ENCODE assay signal across 17 cellular contexts in genomic region chr2:7730449-7730848, GRCh38.
DNase-seq lines count a peak whose midpoint lies in the region; ATAC-seq and TF ChIP-seq lines count a peak whose summit lies in the region.
"Had no signal": no experiment of that assay in that cellular context is flagged by ENCODE, and none has a peak within 500 bp of the region (broad histone marks: within the 10 kb centered on the region; RNA-seq: fewer than 3 reads in every experiment).

No MANE protein-coding gene starts in this region.

- peak overlapping the region; percentile 81 to 96 for H3K27ac Mint-ChIP-seq in T-cell
- peak overlapping the region; percentile 92 for H3K27ac Mint-ChIP-seq in activated naive CD8-positive, alpha-beta T cell treated with anti-CD3 and anti-CD28 coated beads, Interleukin-2, amount 10 ng/mL, durations not matched to agents 7 days and 5 days
- H3K27ac Mint-ChIP-seq: memory B cell had no signal

- no peak for TF ChIP-seq CTCF in KMS-11 (conservative IDR thresholded peaks at IDR 0.05; ENCODE audit: low read depth, low read length)

- H3K4me1 Mint-ChIP-seq in T-cell, result peaks cover 59 to 63% (median 62%) of the 10 kb centered on the region in 3 donors
- H3K4me1 Mint-ChIP-seq in activated naive CD8-positive, alpha-beta T cell treated with anti-CD3 and anti-CD28 coated beads, Interleukin-2, amount 10 ng/mL, durations not matched to agents 7 days and 5 days, result peaks cover 50% of the 10 kb centered on the region
- H3K4me1 Mint-ChIP-seq: memory B cell had no signal

- POLR2A ChIA-PET in T-cell (lab: Charles Lee), result no interaction called here
- POLR2A ChIA-PET in activated naive CD8-positive, alpha-beta T cell treated with anti-CD3 and anti-CD28 coated beads, Interleukin-2, amount 10 ng/mL, durations not matched to agents 7 days and 5 days (lab: Charles Lee), result interaction anchor here (1.8 to 2.6 kb wide), 4 partner anchors 163 to 951 kb away, joined by 5 to 16 read pairs (median 6); partner anchors contain the start of gene ID2

- H3K36me3 Mint-ChIP-seq in T-cell, result peaks cover 8% of the 10 kb centered on the region
- peaks cover 80% of the 10 kb centered on the region for H3K36me3 Mint-ChIP-seq in activated naive CD8-positive, alpha-beta T cell treated with anti-CD3 and anti-CD28 coated beads, Interleukin-2, amount 10 ng/mL, durations not matched to agents 7 days and 5 days
- H3K36me3 Mint-ChIP-seq: memory B cell had no signal

- DNase-seq in T-cell (peak in 10 of 34 experiments; percentile 12 to 26 (median 19)), NCI-H2171 treated with DMSO at 0.1 percent for 48 hours (lab: John Stamatoyannopoulos, UW) (no peak), dermis blood vessel endothelial cell (no peak)
- no peak for DNase-seq in activated naive CD8-positive, alpha-beta T cell treated with anti-CD3 and anti-CD28 coated beads, Interleukin-2, amount 10 ng/mL, durations not matched to agents 7 days and 5 days
- DNase-seq: esophagus squamous epithelium, head of caudate nucleus, islet precursor cell, NCI-H1436, SIG-M5, thyroid gland had no signal

- H3K4me3 Mint-ChIP-seq in T-cell, result peak overlapping the region; percentile 53 to 79 (median 73)
- H3K4me3 Mint-ChIP-seq in activated naive CD8-positive, alpha-beta T cell treated with anti-CD3 and anti-CD28 coated beads, Interleukin-2, amount 10 ng/mL, durations not matched to agents 7 days and 5 days, result peak overlapping the region; percentile 95
- H3K4me3 Mint-ChIP-seq: memory B cell had no signal

- H3K27me3 Mint-ChIP-seq in T-cell, result no peaks in the 10 kb centered on the region
- no peaks in the 10 kb centered on the region for H3K27me3 Mint-ChIP-seq in activated naive CD8-positive, alpha-beta T cell treated with anti-CD3 and anti-CD28 coated beads, Interleukin-2, amount 10 ng/mL, durations not matched to agents 7 days and 5 days

- H3K4me3 ChIP-seq in KMS-11 (IDR thresholded peaks at IDR 0.05; ENCODE audit: insufficient read depth, low read depth, low read length) (no peak overlapping the region), rectal smooth muscle tissue (ENCODE audit: low read length) (no peak overlapping the region)
- H3K4me3 ChIP-seq: BLaER1, esophagus squamous epithelium, HAP-1, thyroid gland had no signal

- CTCF ChIA-PET in T-cell (lab: Charles Lee), result interaction anchor here in 1 of 2 donors (0.6 to 1.9 kb wide), 5 partner anchors 10 to 952 kb away, joined by 3 to 7 read pairs (median 3); no protein-coding TSS in a partner anchor

- no peaks in the 10 kb centered on the region for H3K36me3 ChIP-seq in KMS-11 (ENCODE audit: insufficient read depth)
- H3K36me3 ChIP-seq in rectal smooth muscle tissue (ENCODE audit: control insufficient read depth, insufficient read depth, low read length), result no peaks in the 10 kb centered on the region
- H3K36me3 ChIP-seq: BLaER1, esophagus squamous epithelium, HAP-1, thyroid gland had no signal

- H3K27me3 ChIP-seq in KMS-11 (ENCODE audit: insufficient read depth, low read depth) (no peaks in the 10 kb centered on the region), rectal smooth muscle tissue (ENCODE audit: control insufficient read depth, insufficient read depth, low read length) (no peaks in the 10 kb centered on the region)
- H3K27me3 ChIP-seq: BLaER1, thyroid gland had no signal

- peaks cover 7% of the 10 kb centered on the region for H3K4me1 ChIP-seq in KMS-11 (ENCODE audit: low read depth, poor library complexity, severe bottlenecking)
- peaks cover 9% of the 10 kb centered on the region for H3K4me1 ChIP-seq in rectal smooth muscle tissue (ENCODE audit: control insufficient read depth, insufficient read depth, low read length)
- H3K4me1 ChIP-seq: BLaER1, HAP-1 had no signal

- no peaks in the 10 kb centered on the region for H3K9me3 Mint-ChIP-seq in T-cell
- peaks cover 7% of the 10 kb centered on the region for H3K9me3 Mint-ChIP-seq in activated naive CD8-positive, alpha-beta T cell treated with anti-CD3 and anti-CD28 coated beads, Interleukin-2, amount 10 ng/mL, durations not matched to agents 7 days and 5 days
- H3K9me3 Mint-ChIP-seq: memory B cell had no signal

- H4K20me1 ChIP-seq in KMS-11 (ENCODE audit: insufficient read depth), result no peaks in the 10 kb centered on the region
- H4K20me1 ChIP-seq: BLaER1 had no signal

- H3K27ac ChIP-seq in KMS-11 (no peak overlapping the region), rectal smooth muscle tissue (ENCODE audit: low read depth, low read length) (peak overlapping the region; percentile 24)
- H3K27ac ChIP-seq: BLaER1, esophagus squamous epithelium, thyroid gland had no signal

- no peaks in the 10 kb centered on the region for H3K79me2 ChIP-seq in KMS-11 (ENCODE audit: insufficient read depth, low read depth)

- peak overlapping the region; percentile 47; the same call in 1 of the 2 replicates for H3K4me2 ChIP-seq in KMS-11
- H3K4me2 ChIP-seq: BLaER1 had no signal

- ATAC-seq in T-cell (replicated peaks in 1 of 4) (peak in 3 of 4 experiments; percentile 21 to 50 (median 35)), GM18498 (IDR thresholded peaks at IDR 0.05; ENCODE audit: unreplicated experiment) (no peak)
- ATAC-seq in activated naive CD8-positive, alpha-beta T cell treated with anti-CD3 and anti-CD28 coated beads, Interleukin-2, amount 10 ng/mL, durations not matched to agents 7 days and 5 days (ENCODE audit: low read depth), result peak; percentile 16
- ATAC-seq: activated CD4-positive, CD25-positive, alpha-beta regulatory T cell treated with anti-CD3 and anti-CD28 coated beads, Interleukin-2, amount 50 U/mL, for 24 hours had no signal

- no peak overlapping the region for H2AFZ ChIP-seq in KMS-11 (ENCODE audit: low read depth)

- no peak overlapping the region for H3K9ac ChIP-seq in KMS-11
- no peak overlapping the region for H3K9ac ChIP-seq in rectal smooth muscle tissue (ENCODE audit: low read length)
- H3K9ac ChIP-seq: BLaER1 had no signal
